Comparison of ENCODE assay signal across 15 cellular contexts in genomic region chr18:26566874-26567273, GRCh38. TPM values are rescaled to one million over a fixed set of nuclear protein-coding genes. Genes with fewer than 3 reads are reported as not detected.
DNase-seq lines count a peak whose midpoint lies in the region; ATAC-seq and TF ChIP-seq lines count a peak whose summit lies in the region.
"Had no signal": no experiment of that assay in that cellular context is flagged by ENCODE, and none has a peak within 500 bp of the region (broad histone marks: within the 10 kb centered on the region; RNA-seq: fewer than 3 reads in every experiment).

No MANE protein-coding gene starts in this region.

- ATAC-seq in GM23338 (peak; percentile 96), Panc1 (no peak), GM19452 (IDR thresholded peaks at IDR 0.05; ENCODE audit: unreplicated experiment) (no peak)

- peak overlapping the region; percentile 21; the same call in 1 of the 2 replicates for H3K4me2 ChIP-seq in GM23338

- H3K79me2 ChIP-seq in GM23338 (replicated peaks; ENCODE audit: insufficient read depth) = no peaks in the 10 kb centered on the region

- no peak overlapping the region for H3K4me3 Mint-ChIP-seq in GM23338
- H3K4me3 Mint-ChIP-seq: CD8-positive, alpha-beta memory T cell had no signal

- DNase-seq in GM23338 (ENCODE audit: low spot score) = peak; percentile 56
- DNase-seq in Panc1 (ENCODE audit: low read depth, low spot score) = no peak
- no peak for DNase-seq in epithelial cell of esophagus (ENCODE audit: low read depth)
- peak; percentile 19 for DNase-seq in testis
- DNase-seq in AML-193 (lab: John Stamatoyannopoulos, UW) = no peak
- DNase-seq in stimulated activated CD4-positive, alpha-beta T cell treated with anti-CD3 and anti-CD28 coated beads, Interleukin-4, amount 100 ng/mL, for 4 hours = no peak
- DNase-seq: CD8-positive, alpha-beta memory T cell; EL; Karpas-422; MM.1S; NCI-H2029; NCI-H510A treated with DMSO at 0.1 percent for 48 hours; RPMI8226 had no signal

- 35 to 50% methylated on average over 1 of the region's 1 CpG for WGBS in testis, 2 donors

- no TSS peak for BruUV-seq in Panc1 (replicated peaks; lab: Mats Ljungman, UMichigan)

- peaks cover 7% of the 10 kb centered on the region for H3K27me3 Mint-ChIP-seq in GM23338 (ENCODE audit: insufficient read depth, low read depth, poor library complexity)

- H3F3A ChIP-seq in GM23338 (replicated peaks; ENCODE audit: low read depth) = no peaks in the 10 kb centered on the region

- H3K4me3 ChIP-seq in GM23338 (no peak overlapping the region), Panc1 (ENCODE audit: low read depth in 2 of 2, low read length in 2 of 2) (no peak overlapping the region), epithelial cell of esophagus (ENCODE audit: low read length) (no peak overlapping the region), testis (no peak overlapping the region)
- H3K4me3 ChIP-seq: SJSA1 had no signal

- in situ Hi-C loops in Panc1 (cut with HindIII; ENCODE audit: low pct_unique_long_range_greater_than_20kb, low sequenced_read_pairs) = no loop called here

- no peaks in the 10 kb centered on the region for H3K9me3 ChIP-seq in Panc1 (ENCODE audit: control insufficient read depth, insufficient read depth, low read depth, low read length)
- no peaks in the 10 kb centered on the region for H3K9me3 ChIP-seq in testis
- H3K9me3 ChIP-seq: SJSA1 had no signal

- no peaks in the 10 kb centered on the region; the same call in 2 of the 3 replicates for H3K36me3 Mint-ChIP-seq in GM23338 (ENCODE audit: low read depth)
- H3K36me3 Mint-ChIP-seq: CD8-positive, alpha-beta memory T cell had no signal

- H3K36me3 ChIP-seq in GM23338 (ENCODE audit: insufficient read depth) (no peaks in the 10 kb centered on the region), Panc1 (ENCODE audit: control insufficient read depth, insufficient read depth, low read length) (no peaks in the 10 kb centered on the region), testis (ENCODE audit: low read depth, missing control alignments) (no peaks in the 10 kb centered on the region)
- H3K36me3 ChIP-seq: SJSA1 had no signal

- no peak overlapping the region for H3K27ac Mint-ChIP-seq in GM23338
- H3K27ac Mint-ChIP-seq: CD8-positive, alpha-beta memory T cell had no signal

- TF ChIP-seq POLR2A in testis (IDR thresholded peaks at IDR 0.05) = no peak

- no peak overlapping the region for H3K27ac ChIP-seq in GM23338 (ENCODE audit: low read depth)
- no peak overlapping the region for H3K27ac ChIP-seq in Panc1 (ENCODE audit: low read length)
- no peak overlapping the region for H3K27ac ChIP-seq in testis
- H3K27ac ChIP-seq: SJSA1 had no signal

- peaks cover 22% of the 10 kb centered on the region; the same call in 1 of the 2 replicates for H3K27me3 ChIP-seq in GM23338 (ENCODE audit: insufficient read depth)
- H3K27me3 ChIP-seq in Panc1 (ENCODE audit: control insufficient read depth, insufficient read depth, low read length) = no peaks in the 10 kb centered on the region
- no peaks in the 10 kb centered on the region for H3K27me3 ChIP-seq in testis
- H3K27me3 ChIP-seq: SJSA1 had no signal

- no peaks in the 10 kb centered on the region for H4K20me1 ChIP-seq in GM23338 (replicated peaks; ENCODE audit: insufficient read depth)

- peaks cover 34% of the 10 kb centered on the region for H3K4me1 Mint-ChIP-seq in GM23338
- H3K4me1 Mint-ChIP-seq: CD8-positive, alpha-beta memory T cell had no signal

- POLR2A ChIA-PET in Panc1 (lab: Charles Lee) = no interaction called here

- H3K4me1 ChIP-seq in GM23338 (ENCODE audit: insufficient read depth) (peaks cover 13% of the 10 kb centered on the region), Panc1 (ENCODE audit: control insufficient read depth, insufficient read depth, low read length) (no peaks in the 10 kb centered on the region), testis (no peaks in the 10 kb centered on the region)
- H3K4me1 ChIP-seq: SJSA1 had no signal

- H3K9me3 Mint-ChIP-seq in GM23338 = no peaks in the 10 kb centered on the region

- intact Hi-C loops in Panc1 (cut with micrococcal nuclease; ENCODE audit: unreplicated experiment) (no loop called here), testis (cut with DNase I; ENCODE audit: low total_unique reads) (no loop called here)

- CTCF ChIA-PET in Panc1 (lab: Charles Lee) = interaction anchor here (0.5 kb wide), 1 partner anchor 17 kb away, joined by 3 read pairs; no protein-coding TSS in a partner anchor

- H2AFZ ChIP-seq in GM23338 = no peak overlapping the region

- TF ChIP-seq CTCF in GM23338 (conservative IDR thresholded peaks at IDR 0.05; ENCODE audit: low read depth in 2 of 2) = 0 out of 4 replicates have a peak, but pooled peaks have one; percentile 3 to 11
- TF ChIP-seq CTCF in Panc1 (IDR thresholded peaks at IDR 0.05) = peak; percentile 19; the same call in 1 of the 2 replicates
- TF ChIP-seq CTCF in epithelial cell of esophagus (IDR thresholded peaks at IDR 0.05; ENCODE audit: insufficient read depth, low read depth, low read length, missing control alignments) = peak; percentile 30
- no peak for TF ChIP-seq CTCF in testis (IDR thresholded peaks at IDR 0.05)

- no peaks in the 10 kb centered on the region for H3K9me2 ChIP-seq in GM23338 (ENCODE audit: insufficient read depth)

TF ChIP-seq in GM23338, 12 proteins besides CTCF, POLR2A, EP300 and RAD21:
- no peak for TF ChIP-seq ETS1 (IDR thresholded peaks at IDR 0.05)
- no peak for TF ChIP-seq CREB1 (CRISPR knock-in tag; IDR thresholded peaks at IDR 0.05; ENCODE audit: low read depth)
- no peak for TF ChIP-seq STAT1 (IDR thresholded peaks at IDR 0.05; ENCODE audit: unreplicated experiment)
- no peak for TF ChIP-seq POLR2AphosphoS5 (IDR thresholded peaks at IDR 0.05; ENCODE audit: low read depth)
- TF ChIP-seq REST (IDR thresholded peaks at IDR 0.05; ENCODE audit: unreplicated experiment) = no peak
- no peak for TF ChIP-seq JUNB (IDR thresholded peaks at IDR 0.05; ENCODE audit: unreplicated experiment)
- TF ChIP-seq ZNF331 (CRISPR knock-in tag; IDR thresholded peaks at IDR 0.05; ENCODE audit: low read depth) = no peak

RNA-seq across cellular contexts. Expression of gene KCTD1, which starts 18.5 kb away (rescaled TPM):
- 15.4 and 20.5 TPM in 2 replicates for total RNA-seq in GM23338 (2014; rRNA removed; shearing (Covaris generic))
- polyA plus RNA-seq in GM23338 (2016; fragmentation: Nextera tagmentation; extraction: Ambion mirVana) = 7.1 and 8.9 TPM in 2 replicates
- total RNA-seq in Panc1 (2021; ENCODE audit: unreplicated experiment) = 34.4 TPM
- 32.9 TPM for polyA plus RNA-seq in Panc1 (2012; ENCODE audit: insufficient read length)
- total RNA-seq in testis = 10 to 100 TPM; 19.6 to 19.9 TPM
- 13.1 TPM for polyA plus RNA-seq in testis (ENCODE audit: insufficient read depth, low read depth, low replicate concordance)

Comparison
In these comparisons a context has a peak if more than half of its experiments do, and no peak if none do; other contexts are left out.
1. DNase-seq: peak in GM23338 (single experiment) and testis (single experiment); none in Panc1 (single experiment), epithelial cell of esophagus (single experiment), AML-193 (0 of 2) and stimulated activated CD4-positive, alpha-beta T cell treated with anti-CD3 and anti-CD28 coated beads, Interleukin-4, amount 100 ng/mL, for 4 hours (0 of 2).
2. CTCF ChIP-seq: peak in GM23338 (2 of 2), Panc1 (single experiment) and epithelial cell of esophagus (single experiment); none in testis (0 of 3).